In genomic region chr7:47335071-47335470, GRCh38 we compare ENCODE assay signal across 20 cellular contexts.
"Had no signal": no experiment of that assay in that cellular context is flagged by ENCODE, and none has a peak within 500 bp of the region (broad histone marks: within the 10 kb centered on the region; RNA-seq: fewer than 3 reads in every experiment).

No MANE protein-coding gene starts in this region.

- H3K9me3 ChIP-seq: breast epithelium, esophagus squamous epithelium, pancreas, SJSA1, transverse colon had no signal

- H3K4me1 Mint-ChIP-seq: activated naive CD4-positive, alpha-beta T cell treated with anti-CD3 and anti-CD28 coated beads, Interleukin-2, amount 50 U/mL, for 24 hours; naive thymus-derived CD8-positive, alpha-beta T cell; T-helper 17 cell had no signal

- H3K27me3 Mint-ChIP-seq: activated naive CD4-positive, alpha-beta T cell treated with anti-CD3 and anti-CD28 coated beads, Interleukin-2, amount 50 U/mL, for 24 hours; memory B cell; naive thymus-derived CD8-positive, alpha-beta T cell had no signal

- DNase-seq: activated CD4-positive, alpha-beta T cell treated with anti-CD3 and anti-CD28 coated beads, Interleukin-2, amount 50 U/mL, for 1 hour; activated CD4-positive, CD25-positive, alpha-beta regulatory T cell treated with anti-CD3 and anti-CD28 coated beads, Interleukin-2, amount 50 U/mL, for 72 hours; activated effector memory CD4-positive, alpha-beta T cell treated with Interleukin-2 at 50 U/mL for 16 hours; activated T-cell treated with anti-CD3 and anti-CD28 coated beads, Interleukin-2, amount 50 U/mL, for 48 hours; cerebellar nuclear complex; dermis blood vessel endothelial cell; effector memory CD4-positive, alpha-beta T cell; esophagus squamous epithelium; hypothalamus; naive thymus-derived CD8-positive, alpha-beta T cell; pancreas; stimulated activated naive CD8-positive, alpha-beta T cell treated with anti-CD3 and anti-CD28 coated beads, Interleukin-15, Interleukin-2, amounts not matched to agents 100 U/mL and 50 U/mL, for 24 hours; T-helper 17 cell; transverse colon had no signal

- H3K36me3 ChIP-seq: breast epithelium, esophagus squamous epithelium, transverse colon had no signal

- H3K4me3 ChIP-seq: breast epithelium, esophagus squamous epithelium, pancreas, SJSA1, transverse colon had no signal

- H3K36me3 Mint-ChIP-seq: activated naive CD4-positive, alpha-beta T cell treated with anti-CD3 and anti-CD28 coated beads, Interleukin-2, amount 50 U/mL, for 24 hours; naive thymus-derived CD8-positive, alpha-beta T cell had no signal

- H3K4me1 ChIP-seq: breast epithelium, pancreas had no signal

- ATAC-seq: left lobe of liver; naive thymus-derived CD8-positive, alpha-beta T cell; stimulated activated naive CD8-positive, alpha-beta T cell treated with anti-CD3 and anti-CD28 coated beads, Interleukin-15, Interleukin-2, amounts not matched to agents 100 U/mL and 50 U/mL, for 24 hours; T-helper 17 cell had no signal

- H3K27me3 ChIP-seq: breast epithelium, esophagus squamous epithelium, pancreas, SJSA1, transverse colon had no signal

- H3K27ac Mint-ChIP-seq: activated naive CD4-positive, alpha-beta T cell treated with anti-CD3 and anti-CD28 coated beads, Interleukin-2, amount 50 U/mL, for 24 hours; memory B cell; naive thymus-derived CD8-positive, alpha-beta T cell; T-helper 17 cell had no signal

- H3K27ac ChIP-seq: breast epithelium, pancreas, VCaP had no signal

- H3K9me3 Mint-ChIP-seq: activated naive CD4-positive, alpha-beta T cell treated with anti-CD3 and anti-CD28 coated beads, Interleukin-2, amount 50 U/mL, for 24 hours; memory B cell; naive thymus-derived CD8-positive, alpha-beta T cell had no signal

- H3K4me3 Mint-ChIP-seq: activated naive CD4-positive, alpha-beta T cell treated with anti-CD3 and anti-CD28 coated beads, Interleukin-2, amount 50 U/mL, for 24 hours; memory B cell; naive thymus-derived CD8-positive, alpha-beta T cell; T-helper 17 cell had no signal
